ENCODE assay signal across 1 cellular context in the genomic region with DNA sequence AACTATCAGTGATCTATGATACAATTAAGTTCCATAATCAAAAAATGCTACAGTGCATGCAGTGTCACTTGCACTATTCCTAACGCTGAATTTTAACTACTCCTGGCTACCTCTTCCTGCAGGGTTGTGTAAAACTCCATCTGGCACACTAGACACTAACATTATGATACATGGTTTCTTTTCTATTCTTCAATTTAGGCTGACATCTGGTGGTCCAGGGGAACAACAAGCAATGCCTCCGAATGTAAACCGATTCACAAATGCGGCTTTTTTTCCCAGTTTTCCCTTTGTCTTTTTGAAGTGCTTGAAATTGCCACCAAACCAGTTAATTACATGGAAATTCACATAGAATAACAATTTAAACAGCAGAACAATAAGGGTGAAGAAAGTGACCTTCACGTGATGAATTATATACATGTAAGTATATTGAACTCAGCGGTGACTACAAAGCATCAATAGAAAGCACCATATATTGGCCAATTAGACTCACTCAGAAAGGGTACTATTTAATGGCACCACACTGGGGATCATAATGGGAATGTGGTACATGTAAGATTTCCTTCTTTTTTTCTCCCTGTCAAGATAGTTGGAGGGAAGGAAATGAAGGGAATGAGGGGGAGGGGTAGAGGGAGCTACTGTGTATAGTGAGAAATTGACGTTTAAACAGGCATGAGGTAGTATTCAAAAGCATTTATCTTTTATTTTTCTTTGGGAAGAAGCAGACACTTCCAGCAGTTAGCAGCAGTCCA.
TF ChIP-seq lines count a peak whose summit lies in the region.

No MANE protein-coding gene starts in this region.

TF ChIP-seq in SK-N-SH, 30 proteins besides CTCF, POLR2A, EP300 and RAD21 (continued from another document):
- TF ChIP-seq EZH2phosphoT487 (IDR thresholded peaks at IDR 0.05; ENCODE audit: borderline replicate concordance, low read depth) (no peak), POLR2AphosphoS5 (IDR thresholded peaks at IDR 0.05; ENCODE audit: low read depth, low read length) (no peak), NRF1 (IDR thresholded peaks at IDR 0.05; ENCODE audit: low read depth, low read length) (no peak), TEAD4 (IDR thresholded peaks at IDR 0.05; ENCODE audit: borderline replicate concordance, insufficient read depth) (no peak), GABPA (IDR thresholded peaks at IDR 0.05; ENCODE audit: low read depth) (no peak), RCOR1 (IDR thresholded peaks at IDR 0.05; ENCODE audit: low read length) (no peak), FOXJ3 (CRISPR knock-in tag; IDR thresholded peaks at IDR 0.05) (no peak), GATA2 (CRISPR knock-in tag; IDR thresholded peaks at IDR 0.05) (no peak), JUND (IDR thresholded peaks at IDR 0.05) (no peak), FOXM1 (IDR thresholded peaks at IDR 0.05; ENCODE audit: low read depth) (no peak), RFX5 (IDR thresholded peaks at IDR 0.05; ENCODE audit: low read length) (no peak), MEF2A (IDR thresholded peaks at IDR 0.05; ENCODE audit: borderline replicate concordance, low read depth) (no peak), SIN3A (IDR thresholded peaks at IDR 0.05; ENCODE audit: borderline replicate concordance, low read depth, low read length) (no peak), MXI1 (IDR thresholded peaks at IDR 0.05; ENCODE audit: low read depth, low read length) (no peak), YY1 (IDR thresholded peaks at IDR 0.05; ENCODE audit: low read depth) (no peak), TAF1 (IDR thresholded peaks at IDR 0.05; ENCODE audit: borderline replicate concordance, low read depth, low read length) (no peak), CHD2 (IDR thresholded peaks at IDR 0.05; ENCODE audit: low read length, partially characterized antibody) (no peak)
- TF ChIP-seq, protein P1, sequence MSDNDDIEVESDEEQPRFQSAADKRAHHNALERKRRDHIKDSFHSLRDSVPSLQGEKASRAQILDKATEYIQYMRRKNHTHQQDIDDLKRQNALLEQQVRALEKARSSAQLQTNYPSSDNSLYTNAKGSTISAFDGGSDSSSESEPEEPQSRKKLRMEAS (IDR thresholded peaks at IDR 0.05; ENCODE audit: low read depth) = no peak
- TF ChIP-seq, protein P2, sequence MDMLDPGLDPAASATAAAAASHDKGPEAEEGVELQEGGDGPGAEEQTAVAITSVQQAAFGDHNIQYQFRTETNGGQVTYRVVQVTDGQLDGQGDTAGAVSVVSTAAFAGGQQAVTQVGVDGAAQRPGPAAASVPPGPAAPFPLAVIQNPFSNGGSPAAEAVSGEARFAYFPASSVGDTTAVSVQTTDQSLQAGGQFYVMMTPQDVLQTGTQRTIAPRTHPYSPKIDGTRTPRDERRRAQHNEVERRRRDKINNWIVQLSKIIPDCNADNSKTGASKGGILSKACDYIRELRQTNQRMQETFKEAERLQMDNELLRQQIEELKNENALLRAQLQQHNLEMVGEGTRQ (IDR thresholded peaks at IDR 0.05; ENCODE audit: borderline replicate concordance, low read depth, low read length) = no peak
